ENCODE assay signal across 8 cellular contexts in genomic region chrX:68989865-68990606, GRCh38.
DNase-seq lines count a peak whose midpoint lies in the region; ATAC-seq and TF ChIP-seq lines count a peak whose summit lies in the region.

No MANE protein-coding gene starts in this region.

- WGBS in adrenal gland, 4 donors: 38 to 60% (median 48%) methylated on average over 5 to 17 of the region's 17 CpGs
- WGBS in right cardiac atrium: 23% methylated on average over 17 of the region's 17 CpGs

- H3K9me3 Mint-ChIP-seq in natural killer cell treated with Interleukin-12 subunit alpha and Interleukin-12 subunit beta and Interleukin-15 and Interleukin-18, amount 100 ng/mL, for 72 hours: no peaks in the 10 kb centered on the region

- intact Hi-C loops in adrenal gland (cut with DNase I) (loop anchor here in 1 of 2 donors (10.0 kb wide), 1 partner anchor 65 kb away; no protein-coding TSS in a partner anchor), right cardiac atrium (cut with DNase I) (loop anchor here in 2 of 4 donors (10.0 kb wide), 2 partner anchors 55 to 65 kb away; no protein-coding TSS in a partner anchor)

- peaks cover 0 to 3% of the 10 kb centered on the region in 2 donors for H3K4me1 Mint-ChIP-seq in natural killer cell treated with Interleukin-12 subunit alpha and Interleukin-12 subunit beta and Interleukin-15 and Interleukin-18, amount 100 ng/mL, for 72 hours (ENCODE audit: low read depth in 2 of 2)

- DNase-seq in GM04504 (ENCODE audit: low read depth) (peak; percentile 24), adrenal gland (peak in 6 of 7 donors; percentile 17 to 54 (median 43)), right cardiac atrium (peak; percentile 50 to 80 (median 76)), retinal pigment epithelial cell (ENCODE audit: low read depth) (peak; percentile 43)
- DNase-seq in natural killer cell treated with Interleukin-12 subunit alpha and Interleukin-12 subunit beta and Interleukin-15 and Interleukin-18, amount 100 ng/mL, for 72 hours (ENCODE audit: low spot score): no peak
- no peak for DNase-seq in activated T-cell treated with anti-CD3 and anti-CD28 coated beads, Interleukin-2, amount 50 U/mL, for 1 hour

- no peak for TF ChIP-seq CTCF in adrenal gland (IDR thresholded peaks at IDR 0.05)
- TF ChIP-seq CTCF in retinal pigment epithelial cell (conservative IDR thresholded peaks at IDR 0.05; ENCODE audit: low read depth, low read length): no peak

- no peaks in the 10 kb centered on the region for H3K36me3 ChIP-seq in adrenal gland (replicated peaks in 1 of 2)

- H3K27me3 Mint-ChIP-seq in natural killer cell treated with Interleukin-12 subunit alpha and Interleukin-12 subunit beta and Interleukin-15 and Interleukin-18, amount 100 ng/mL, for 72 hours: peaks cover 0 to 12% of the 10 kb centered on the region in 2 donors

- H3K9me3 ChIP-seq in adrenal gland (replicated peaks in 1 of 3) (no peaks in the 10 kb centered on the region), right cardiac atrium (ENCODE audit: control insufficient read depth, low read length) (no peaks in the 10 kb centered on the region)

- H3K4me3 ChIP-seq in adrenal gland (no peak overlapping the region), right cardiac atrium (ENCODE audit: low read length) (no peak overlapping the region), retinal pigment epithelial cell (ENCODE audit: low read length) (no peak overlapping the region)

- H3K27ac ChIP-seq in adrenal gland (peak overlapping the region in 1 of 5 donors; percentile 55), right cardiac atrium (ENCODE audit: low read length) (peak overlapping the region; percentile 40)

- H3K4me3 Mint-ChIP-seq in natural killer cell treated with Interleukin-12 subunit alpha and Interleukin-12 subunit beta and Interleukin-15 and Interleukin-18, amount 100 ng/mL, for 72 hours: no peak overlapping the region

- H3K27me3 ChIP-seq in adrenal gland: peaks cover 12% of the 10 kb centered on the region
- H3K27me3 ChIP-seq in right cardiac atrium (ENCODE audit: control insufficient read depth, insufficient read depth): no peaks in the 10 kb centered on the region

- no peak overlapping the region for H3K27ac Mint-ChIP-seq in natural killer cell treated with Interleukin-12 subunit alpha and Interleukin-12 subunit beta and Interleukin-15 and Interleukin-18, amount 100 ng/mL, for 72 hours

- no peaks in the 10 kb centered on the region for H3K36me3 Mint-ChIP-seq in natural killer cell treated with Interleukin-12 subunit alpha and Interleukin-12 subunit beta and Interleukin-15 and Interleukin-18, amount 100 ng/mL, for 72 hours

- TF ChIP-seq POLR2A in adrenal gland (IDR thresholded peaks at IDR 0.05): no peak

- ATAC-seq in right cardiac atrium: peak; percentile 83 to 86
- no peak for ATAC-seq in natural killer cell treated with Interleukin-12 subunit alpha and Interleukin-12 subunit beta and Interleukin-15 and Interleukin-18, amount 100 ng/mL, for 72 hours
- no peak for ATAC-seq in GM21529 (IDR thresholded peaks at IDR 0.05; ENCODE audit: unreplicated experiment)
- no peak for ATAC-seq in HG02885 (IDR thresholded peaks at IDR 0.05; ENCODE audit: poor library complexity, unreplicated experiment)

- H3K4me1 ChIP-seq in adrenal gland (replicated peaks in 1 of 2) (peaks cover 0 to 1% of the 10 kb centered on the region in 2 donors), right cardiac atrium (ENCODE audit: control insufficient read depth, insufficient read depth, low read length) (peaks cover 13% of the 10 kb centered on the region)

Comparison
In these comparisons a context has a peak if more than half of its experiments do, and no peak if none do; other contexts are left out.
1. DNase-seq: peak in GM04504 (single experiment), adrenal gland (6 of 7), right cardiac atrium (3 of 3) and retinal pigment epithelial cell (single experiment); none in natural killer cell treated with Interleukin-12 subunit alpha and Interleukin-12 subunit beta and Interleukin-15 and Interleukin-18, amount 100 ng/mL, for 72 hours (single experiment) and activated T-cell treated with anti-CD3 and anti-CD28 coated beads, Interleukin-2, amount 50 U/mL, for 1 hour (single experiment).
2. ATAC-seq: peak in right cardiac atrium (2 of 2); none in natural killer cell treated with Interleukin-12 subunit alpha and Interleukin-12 subunit beta and Interleukin-15 and Interleukin-18, amount 100 ng/mL, for 72 hours (0 of 2), GM21529 (single experiment) and HG02885 (single experiment).